In genomic region chr18:9196568-9196967, GRCh38 we compare ENCODE assay signal across 30 cellular contexts.
"Had no signal": no experiment of that assay in that cellular context is flagged by ENCODE, and none has a peak within 500 bp of the region (broad histone marks: within the 10 kb centered on the region; RNA-seq: fewer than 3 reads in every experiment).

No MANE protein-coding gene starts in this region.

- H3K4me2 ChIP-seq: hepatocyte had no signal

- H3K4me1 ChIP-seq: colonic mucosa, esophagus squamous epithelium, prostate gland had no signal

- H3K27me3 Mint-ChIP-seq: activated CD4-positive, alpha-beta memory T cell treated with anti-CD3 and anti-CD28 coated beads for 36 hours; activated CD4-positive, alpha-beta T cell treated with anti-CD3 and anti-CD28 coated beads, Interleukin-2, amount 10 ng/mL, durations not matched to agents 24 days and 14 days; brain; naive B cell; T-helper 17 cell had no signal

- H2AFZ ChIP-seq: hepatocyte had no signal

- H3K9me3 Mint-ChIP-seq: activated CD4-positive, alpha-beta memory T cell treated with anti-CD3 and anti-CD28 coated beads for 36 hours; activated CD4-positive, alpha-beta T cell treated with anti-CD3 and anti-CD28 coated beads, Interleukin-2, amount 10 ng/mL, durations not matched to agents 24 days and 14 days; activated naive CD4-positive, alpha-beta T cell treated with anti-CD3 and anti-CD28 coated beads, Interleukin-2, amount 50 U/mL, for 72 hours; activated T-helper 2 cell treated with anti-CD3 and anti-CD28 coated beads, Interferon-gamma antibody, Interleukin-2, Interleukin-4, amounts not matched to agents 10 μg/mL and 5 μg/mL and 100 μg/mL, durations not matched to agents 14 hours and 24 hours and 36 hours; brain; naive B cell; neural crest cell had no signal

- FAIRE-seq: urothelium cell line had no signal

- H3K4me3 ChIP-seq: cardiac muscle cell, colonic mucosa, esophagus squamous epithelium, hepatocyte, pancreas, prostate gland, thoracic aorta had no signal

- H3K27ac ChIP-seq: cardiac muscle cell, colonic mucosa, epithelial cell of prostate, esophagus squamous epithelium, hepatocyte, pancreas, prostate gland, thoracic aorta, WERI-Rb-1 had no signal

- H3K27ac Mint-ChIP-seq: activated CD4-positive, alpha-beta T cell treated with anti-CD3 and anti-CD28 coated beads, Interleukin-2, amount 10 ng/mL, durations not matched to agents 24 days and 14 days; activated T-helper 2 cell treated with anti-CD3 and anti-CD28 coated beads, Interferon-gamma antibody, Interleukin-2, Interleukin-4, amounts not matched to agents 10 μg/mL and 5 μg/mL and 100 μg/mL, durations not matched to agents 14 hours and 24 hours and 36 hours; brain; naive B cell had no signal

- H3K4me1 Mint-ChIP-seq: brain, neural crest cell had no signal

- H3K27me3 ChIP-seq: cardiac muscle cell, colonic mucosa, esophagus squamous epithelium, hepatocyte, pancreas had no signal

- H3K36me3 ChIP-seq: colonic mucosa, prostate gland, thoracic aorta had no signal

- DNase-seq: activated CD4-positive, alpha-beta memory T cell treated with anti-CD3 and anti-CD28 coated beads for 36 hours; activated CD4-positive, alpha-beta T cell treated with anti-CD3 and anti-CD28 coated beads, Interleukin-2, amount 10 ng/mL, durations not matched to agents 24 days and 14 days; activated CD4-positive, CD25-positive, alpha-beta regulatory T cell treated with anti-CD3 and anti-CD28 coated beads, Interleukin-2, amount 50 U/mL, for 72 hours; activated CD8-positive, alpha-beta memory T cell treated with anti-CD3 and anti-CD28 coated beads, Interleukin-2, amount 50 U/mL, for 4 hours; activated T-cell treated with anti-CD3 and anti-CD28 coated beads, Interleukin-2, amount 50 U/mL, for 1 hour; aorta; cerebellar nuclear complex; colonic mucosa; effector CD8-positive, alpha-beta T cell; esophagus squamous epithelium; islet precursor cell; left ventricle myocardium superior; naive B cell; nucleus accumbens; pancreas; stimulated activated naive CD8-positive, alpha-beta T cell treated with anti-CD3 and anti-CD28 coated beads, Interleukin-15, Interleukin-2, amounts not matched to agents 100 U/mL and 50 U/mL, for 24 hours; T-helper 17 cell; T1000; trophoblast cell; WERI-Rb-1 had no signal

- ATAC-seq: activated naive CD4-positive, alpha-beta T cell treated with anti-CD3 and anti-CD28 coated beads, Interleukin-2, amount 50 U/mL, for 72 hours; left ventricle myocardium superior; pancreas; stimulated activated naive CD8-positive, alpha-beta T cell treated with anti-CD3 and anti-CD28 coated beads, Interleukin-15, Interleukin-2, amounts not matched to agents 100 U/mL and 50 U/mL, for 24 hours; T-helper 17 cell had no signal

- H3K79me2 ChIP-seq: hepatocyte had no signal

- H3K4me3 Mint-ChIP-seq: activated CD4-positive, alpha-beta memory T cell treated with anti-CD3 and anti-CD28 coated beads for 36 hours; activated CD4-positive, alpha-beta T cell treated with anti-CD3 and anti-CD28 coated beads, Interleukin-2, amount 10 ng/mL, durations not matched to agents 24 days and 14 days; brain; naive B cell; neural crest cell had no signal

- H3K9me3 ChIP-seq: colonic mucosa, esophagus squamous epithelium, pancreas, prostate gland, thoracic aorta had no signal
